Comparison of ENCODE assay signal across 15 cellular contexts in genomic region chr3:146154316-146154715, GRCh38. TPM values are rescaled to one million over a fixed set of nuclear protein-coding genes. Genes with fewer than 3 reads are reported as not detected.
"Had no signal": no experiment of that assay in that cellular context is flagged by ENCODE, and none has a peak within 500 bp of the region (broad histone marks: within the 10 kb centered on the region; RNA-seq: fewer than 3 reads in every experiment).

No MANE protein-coding gene starts in this region.

- H3K4me3 ChIP-seq: adrenal gland, coronary artery, skin epidermis had no signal

- ATAC-seq: activated CD4-positive, alpha-beta T cell treated with anti-CD3 and anti-CD28 coated beads for 36 hours; activated T-cell treated with anti-CD3 and anti-CD28 coated beads, Interleukin-2, amount 50 U/mL, for 4 hours; naive thymus-derived CD8-positive, alpha-beta T cell; stimulated activated naive CD8-positive, alpha-beta T cell treated with anti-CD3 and anti-CD28 coated beads, Interleukin-15, Interleukin-2, amounts not matched to agents 100 U/mL and 50 U/mL, for 24 hours; T-helper 17 cell had no signal

- DNase-seq: activated CD4-positive, alpha-beta memory T cell treated with anti-CD3 and anti-CD28 coated beads for 36 hours; activated CD4-positive, alpha-beta T cell treated with anti-CD3 and anti-CD28 coated beads for 36 hours; activated effector memory CD4-positive, alpha-beta T cell treated with Interleukin-2 at 50 U/mL for 16 hours; activated T-cell treated with anti-CD3 and anti-CD28 coated beads, Interleukin-2, amount 50 U/mL, for 4 hours; adrenal gland; caudate nucleus; effector CD8-positive, alpha-beta T cell; mammary epithelial cell; naive thymus-derived CD8-positive, alpha-beta T cell; stimulated activated naive CD8-positive, alpha-beta T cell treated with anti-CD3 and anti-CD28 coated beads, Interleukin-15, Interleukin-2, amounts not matched to agents 100 U/mL and 50 U/mL, for 24 hours; T-helper 17 cell had no signal

- H3K9me3 ChIP-seq: adrenal gland, neutrophil had no signal

- H3K36me3 ChIP-seq: adrenal gland, neutrophil had no signal

- H3K27me3 ChIP-seq: adrenal gland had no signal

- H3K27ac ChIP-seq: adrenal gland, neutrophil, skin epidermis had no signal

- FAIRE-seq: frontal cortex had no signal

RNA-seq across cellular contexts. Expression of gene PLOD2, which starts 6.7 kb away (rescaled TPM):
- total RNA-seq: naive thymus-derived CD8-positive, alpha-beta T cell had no signal
- polyA plus RNA-seq: naive thymus-derived CD8-positive, alpha-beta T cell had no signal
